ENCODE assay signal across 32 cellular contexts in the genomic region with DNA sequence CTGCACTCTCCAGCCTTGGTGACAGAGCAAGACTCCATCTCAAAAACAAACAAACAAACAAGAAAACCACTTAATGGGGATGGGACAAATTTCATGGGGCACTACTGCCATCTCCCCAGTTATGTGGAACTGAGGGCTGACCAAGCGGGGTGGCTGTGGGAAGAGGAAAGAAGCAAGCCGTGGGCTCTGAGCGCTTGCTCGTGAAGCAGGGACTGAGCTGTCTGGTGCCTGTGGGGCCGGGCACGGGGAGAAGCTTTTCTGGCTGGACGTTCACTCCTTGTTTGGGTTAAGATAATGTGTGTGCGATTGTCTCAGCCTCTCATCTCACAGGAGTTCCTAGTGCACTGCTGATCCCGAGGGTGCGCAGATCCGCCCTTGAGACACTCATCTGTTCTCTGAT.
"Had no signal": no experiment of that assay in that cellular context is flagged by ENCODE, and none has a peak within 500 bp of the region (broad histone marks: within the 10 kb centered on the region; RNA-seq: fewer than 3 reads in every experiment).

No MANE protein-coding gene starts in this region.

- H3K9me3 ChIP-seq: left lung, lower lobe of right lung, mucosa of descending colon, pancreas, prostate gland, sigmoid colon, testis, thyroid gland, transverse colon, upper lobe of left lung had no signal

- FAIRE-seq: keratinocyte, pancreas, small intestine, urothelium cell line had no signal

- H3K27ac Mint-ChIP-seq: naive thymus-derived CD4-positive, alpha-beta T cell; nephron; stimulated activated naive B cell treated with anti-CD40 and anti-IgM and Interleukin-4, amounts not matched to agents 10 μg/mL and 1 μg/mL and 100 μg/mL, for 72 hours had no signal

- H3K9me3 Mint-ChIP-seq: nephron; stimulated activated naive B cell treated with anti-CD40 and anti-IgM and Interleukin-4, amounts not matched to agents 10 μg/mL and 1 μg/mL and 100 μg/mL, for 72 hours had no signal

- H3K4me3 ChIP-seq: left lung, lower lobe of right lung, mucosa of descending colon, pancreas, prostate gland, sigmoid colon, stomach, testis, thyroid gland, transverse colon, upper lobe of left lung had no signal

- H3K36me3 Mint-ChIP-seq: naive thymus-derived CD4-positive, alpha-beta T cell; stimulated activated naive B cell treated with anti-CD40 and anti-IgM and Interleukin-4, amounts not matched to agents 10 μg/mL and 1 μg/mL and 100 μg/mL, for 72 hours had no signal

- H3K4me3 Mint-ChIP-seq: naive thymus-derived CD4-positive, alpha-beta T cell; nephron; neural crest cell; stimulated activated naive B cell treated with anti-CD40 and anti-IgM and Interleukin-4, amounts not matched to agents 10 μg/mL and 1 μg/mL and 100 μg/mL, for 72 hours had no signal

- H3K36me3 ChIP-seq: left lung, lower lobe of right lung, pancreas, prostate gland, sigmoid colon, stomach, thyroid gland, transverse colon, upper lobe of left lung had no signal

- H3K4me1 ChIP-seq: left lung, lower lobe of right lung, pancreas, prostate gland, sigmoid colon, transverse colon, upper lobe of left lung had no signal

- ATAC-seq: left colon; left lung; lower lobe of right lung; mucosa of descending colon; naive thymus-derived CD4-positive, alpha-beta T cell; pancreas; right cardiac atrium; stimulated activated naive B cell treated with anti-CD40 and anti-IgM and Interleukin-4, amounts not matched to agents 10 μg/mL and 1 μg/mL and 100 μg/mL, for 72 hours; stimulated activated naive CD8-positive, alpha-beta T cell treated with anti-CD3 and anti-CD28 coated beads, Interleukin-15, Interleukin-2, amounts not matched to agents 100 U/mL and 50 U/mL, for 24 hours had no signal

- DNase-seq: head of caudate nucleus; hippocampal formation; left colon; left lung; lower lobe of right lung; mammary epithelial cell; mesendoderm; midbrain; mucosa of descending colon; naive thymus-derived CD4-positive, alpha-beta T cell; nucleus accumbens; pancreas; retina; right cardiac atrium; sigmoid colon; small intestine; stimulated activated CD4-positive, alpha-beta T cell treated with anti-CD3 and anti-CD28 coated beads, Interleukin-1b, Interleukin-23, amount 100 ng/mL, for 48 hours; stimulated activated CD4-positive, alpha-beta T cell treated with anti-CD3 and anti-CD28 coated beads, Interleukin-2, amount 100 ng/mL, for 48 hours; stimulated activated CD4-positive, alpha-beta T cell treated with anti-CD3 and anti-CD28 coated beads, Interleukin-4, amount 100 ng/mL, for 4 hours; stimulated activated CD8-positive, alpha-beta memory T cell treated with anti-CD3 and anti-CD28 coated beads, Interleukin-4, amount 100 ng/mL, for 48 hours; stimulated activated naive B cell treated with anti-CD40 and anti-IgM and Interleukin-4, amounts not matched to agents 10 μg/mL and 1 μg/mL and 100 μg/mL, for 72 hours; stimulated activated naive CD8-positive, alpha-beta T cell treated with anti-CD3 and anti-CD28 coated beads, Interleukin-15, Interleukin-2, amounts not matched to agents 100 U/mL and 50 U/mL, for 24 hours; stomach; testis; thyroid gland; transverse colon had no signal

- H3K4me1 Mint-ChIP-seq: stimulated activated naive B cell treated with anti-CD40 and anti-IgM and Interleukin-4, amounts not matched to agents 10 μg/mL and 1 μg/mL and 100 μg/mL, for 72 hours had no signal

- H3K27ac ChIP-seq: left lung, lower lobe of right lung, pancreas, prostate gland, sigmoid colon, stomach, testis, thyroid gland, transverse colon, upper lobe of left lung had no signal

- H3K27me3 ChIP-seq: pancreas, testis, thyroid gland, upper lobe of left lung had no signal
